ENCODE assay signal across 20 cellular contexts in the genomic region with DNA sequence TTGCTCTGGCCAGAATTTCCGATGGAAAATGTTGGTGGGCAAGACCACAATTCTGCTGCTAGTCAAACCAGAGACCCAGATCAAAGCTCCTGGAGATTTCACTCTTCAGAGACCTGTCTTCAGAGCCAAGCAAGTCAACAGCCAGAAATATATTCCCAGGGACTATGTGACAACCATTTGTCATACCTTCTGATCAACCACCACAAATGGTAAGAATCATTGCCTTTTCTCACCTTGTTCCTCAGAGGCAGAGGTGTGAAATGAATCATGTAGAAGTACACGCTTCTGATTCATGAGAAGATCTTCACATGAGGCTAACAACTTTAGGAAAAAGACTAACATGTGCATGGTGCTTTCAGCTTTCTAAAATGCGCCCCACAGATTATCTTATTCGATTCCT. TPM values are rescaled to one million over a fixed set of nuclear protein-coding genes. Genes with fewer than 3 reads are reported as not detected.
DNase-seq lines count a peak whose midpoint lies in the region; ATAC-seq, FAIRE-seq and TF ChIP-seq lines count a peak whose summit lies in the region.
"Had no signal": no experiment of that assay in that cellular context is flagged by ENCODE, and none has a peak within 500 bp of the region (broad histone marks: within the 10 kb centered on the region; RNA-seq: fewer than 3 reads in every experiment).

No MANE protein-coding gene starts in this region.

- no peak for TF ChIP-seq POLR2A in A549 (IDR thresholded peaks at IDR 0.05; ENCODE audit: low read length)

- H3K27ac Mint-ChIP-seq in activated CD8-positive, alpha-beta T cell treated with anti-CD3 and anti-CD28 coated beads for 36 hours: no peak overlapping the region
- no peak overlapping the region for H3K27ac Mint-ChIP-seq in activated CD8-positive, alpha-beta T cell treated with anti-CD3 and anti-CD28 coated beads, Interleukin-2, amount 10 ng/mL, durations not matched to agents 7 days and 5 days
- peak overlapping the region; percentile 36 for H3K27ac Mint-ChIP-seq in activated T-helper 1 cell treated with anti-CD3 and anti-CD28 coated beads, Interleukin-12 subunit alpha, Interleukin-12 subunit beta, Interleukin-2, Interleukin-4 antibody, amounts not matched to agents 30 ng/mL and 10 ng/mL and 1 ng/mL, durations not matched to agents 14 hours and 24 hours and 36 hours
- peak overlapping the region; percentile 34 to 77 for H3K27ac Mint-ChIP-seq in natural killer cell

- no peaks in the 10 kb centered on the region for H3K9me3 ChIP-seq in A549

- intact Hi-C loops in activated CD8-positive, alpha-beta T cell treated with anti-CD3 and anti-CD28 coated beads for 36 hours (cut with micrococcal nuclease): no loop called here
- intact Hi-C loops in activated T-helper 1 cell treated with anti-CD3 and anti-CD28 coated beads, Interleukin-12 subunit alpha, Interleukin-12 subunit beta, Interleukin-2, Interleukin-4 antibody, amounts not matched to agents 30 ng/mL and 10 ng/mL and 1 ng/mL, durations not matched to agents 14 hours and 24 hours and 36 hours (cut with micrococcal nuclease): no loop called here
- intact Hi-C loops in natural killer cell (cut with micrococcal nuclease): loop anchor here (5.0 kb wide), 1 partner anchor 56 kb away; the partner anchor contains the start of gene SUSD1

- no peaks in the 10 kb centered on the region for H3K27me3 Mint-ChIP-seq in activated CD8-positive, alpha-beta T cell treated with anti-CD3 and anti-CD28 coated beads for 36 hours
- no peaks in the 10 kb centered on the region for H3K27me3 Mint-ChIP-seq in activated CD8-positive, alpha-beta T cell treated with anti-CD3 and anti-CD28 coated beads, Interleukin-2, amount 10 ng/mL, durations not matched to agents 7 days and 5 days (ENCODE audit: low read depth)
- no peaks in the 10 kb centered on the region for H3K27me3 Mint-ChIP-seq in activated T-helper 1 cell treated with anti-CD3 and anti-CD28 coated beads, Interleukin-12 subunit alpha, Interleukin-12 subunit beta, Interleukin-2, Interleukin-4 antibody, amounts not matched to agents 30 ng/mL and 10 ng/mL and 1 ng/mL, durations not matched to agents 14 hours and 24 hours and 36 hours (ENCODE audit: insufficient read depth)
- no peaks in the 10 kb centered on the region for H3K27me3 Mint-ChIP-seq in natural killer cell (ENCODE audit: low read depth in 2 of 2)

- peak; percentile 91 for ATAC-seq in activated CD8-positive, alpha-beta T cell treated with anti-CD3 and anti-CD28 coated beads for 36 hours
- ATAC-seq in activated CD8-positive, alpha-beta T cell treated with anti-CD3 and anti-CD28 coated beads, Interleukin-2, amount 10 ng/mL, durations not matched to agents 7 days and 5 days: no peak
- ATAC-seq in A549: no peak
- ATAC-seq in natural killer cell: peak; percentile 50 to 88 (median 79)
- ATAC-seq in HG02852 (IDR thresholded peaks at IDR 0.05; ENCODE audit: unreplicated experiment): no peak
- ATAC-seq: PC-3 had no signal

- no peak overlapping the region for H3K4me3 Mint-ChIP-seq in activated CD8-positive, alpha-beta T cell treated with anti-CD3 and anti-CD28 coated beads for 36 hours
- H3K4me3 Mint-ChIP-seq in activated CD8-positive, alpha-beta T cell treated with anti-CD3 and anti-CD28 coated beads, Interleukin-2, amount 10 ng/mL, durations not matched to agents 7 days and 5 days: no peak overlapping the region
- no peak overlapping the region for H3K4me3 Mint-ChIP-seq in activated T-helper 1 cell treated with anti-CD3 and anti-CD28 coated beads, Interleukin-12 subunit alpha, Interleukin-12 subunit beta, Interleukin-2, Interleukin-4 antibody, amounts not matched to agents 30 ng/mL and 10 ng/mL and 1 ng/mL, durations not matched to agents 14 hours and 24 hours and 36 hours
- no peak overlapping the region for H3K4me3 Mint-ChIP-seq in natural killer cell

- POLR2A ChIA-PET in activated CD8-positive, alpha-beta T cell treated with anti-CD3 and anti-CD28 coated beads for 36 hours (lab: Charles Lee): no interaction called here
- POLR2A ChIA-PET in activated CD8-positive, alpha-beta T cell treated with anti-CD3 and anti-CD28 coated beads, Interleukin-2, amount 10 ng/mL, durations not matched to agents 7 days and 5 days (lab: Charles Lee): no interaction called here
- POLR2A ChIA-PET in A549 (lab: Yijun Ruan, JAX): interaction anchor here (3.7 kb wide), 1 partner anchor 212 kb away, joined by 22 read pairs; the partner anchor contains the start of gene PTBP3

- H3K4me2 ChIP-seq in A549: no peak overlapping the region

- CTCF ChIA-PET in activated CD8-positive, alpha-beta T cell treated with anti-CD3 and anti-CD28 coated beads for 36 hours (lab: Charles Lee): no interaction called here
- CTCF ChIA-PET in activated CD8-positive, alpha-beta T cell treated with anti-CD3 and anti-CD28 coated beads, Interleukin-2, amount 10 ng/mL, durations not matched to agents 7 days and 5 days (lab: Charles Lee): interaction anchor here (1.0 to 2.0 kb wide), 2 partner anchors 239 to 240 kb away, joined by 3 to 6 read pairs; no protein-coding TSS in a partner anchor
- CTCF ChIA-PET in A549 (lab: Yijun Ruan, JAX): interaction anchor here (1.3 to 1.6 kb wide), 4 partner anchors 9 to 204 kb away, joined by 4 to 8 read pairs (median 5); no protein-coding TSS in a partner anchor

- TF ChIP-seq RAD21 in A549 (conservative IDR thresholded peaks at IDR 0.05 in 1 of 2, IDR thresholded peaks at IDR 0.05 in 1 of 2): no peak

- peak; percentile 3 for DNase-seq in activated CD8-positive, alpha-beta T cell treated with anti-CD3 and anti-CD28 coated beads for 36 hours
- no peak for DNase-seq in activated CD8-positive, alpha-beta T cell treated with anti-CD3 and anti-CD28 coated beads, Interleukin-2, amount 10 ng/mL, durations not matched to agents 7 days and 5 days
- DNase-seq in A549 (ENCODE audit: low read depth in 1 of 2, low spot score in 1 of 2) (no peak), natural killer cell (no peak), NCI-H226 (no peak), GM03348 (ENCODE audit: low spot score) (no peak)
- DNase-seq in activated T-helper 1 cell treated with anti-CD3 and anti-CD28 coated beads, Interleukin-12 subunit alpha, Interleukin-12 subunit beta, Interleukin-2, Interleukin-4 antibody, amounts not matched to agents 30 ng/mL and 10 ng/mL and 1 ng/mL, durations not matched to agents 14 hours and 24 hours and 36 hours (ENCODE audit: low spot score): no peak
- DNase-seq: COR-L47, DMS153, GOT3, KBM-7, MV-4-11, NCI-H1417 treated with DMSO at 0.1 percent for 48 hours, NCI-H1930, NCI-H2171, NCI-H446 treated with DMSO at 0.1 percent for 48 hours, NCI-H774, PC-3 had no signal

- H3K27ac ChIP-seq in A549: peak overlapping the region; percentile 94 to 95; a peak in 5 of 6 replicates
- H3K27ac ChIP-seq: RWPE1 had no signal

- no peak for FAIRE-seq in A549 (lab: Jason Lieb, UNC)

- peaks cover 73% of the 10 kb centered on the region for H3K4me1 ChIP-seq in A549

- 94% methylated on average over 4 of the region's 4 CpGs for WGBS in A549 (ENCODE audit: missing lambda C conversion rate)

- peaks cover 7% of the 10 kb centered on the region for H3K4me1 Mint-ChIP-seq in activated CD8-positive, alpha-beta T cell treated with anti-CD3 and anti-CD28 coated beads for 36 hours (ENCODE audit: low read depth)
- H3K4me1 Mint-ChIP-seq in activated CD8-positive, alpha-beta T cell treated with anti-CD3 and anti-CD28 coated beads, Interleukin-2, amount 10 ng/mL, durations not matched to agents 7 days and 5 days (ENCODE audit: low read depth): no peaks in the 10 kb centered on the region
- peaks cover 11% of the 10 kb centered on the region for H3K4me1 Mint-ChIP-seq in activated T-helper 1 cell treated with anti-CD3 and anti-CD28 coated beads, Interleukin-12 subunit alpha, Interleukin-12 subunit beta, Interleukin-2, Interleukin-4 antibody, amounts not matched to agents 30 ng/mL and 10 ng/mL and 1 ng/mL, durations not matched to agents 14 hours and 24 hours and 36 hours (ENCODE audit: low read depth)
- peaks cover 24 to 34% of the 10 kb centered on the region in 2 donors for H3K4me1 Mint-ChIP-seq in natural killer cell

- no peaks in the 10 kb centered on the region for H3K9me3 Mint-ChIP-seq in activated CD8-positive, alpha-beta T cell treated with anti-CD3 and anti-CD28 coated beads for 36 hours
- H3K9me3 Mint-ChIP-seq in activated CD8-positive, alpha-beta T cell treated with anti-CD3 and anti-CD28 coated beads, Interleukin-2, amount 10 ng/mL, durations not matched to agents 7 days and 5 days (ENCODE audit: insufficient read depth): no peaks in the 10 kb centered on the region
- no peaks in the 10 kb centered on the region for H3K9me3 Mint-ChIP-seq in activated T-helper 1 cell treated with anti-CD3 and anti-CD28 coated beads, Interleukin-12 subunit alpha, Interleukin-12 subunit beta, Interleukin-2, Interleukin-4 antibody, amounts not matched to agents 30 ng/mL and 10 ng/mL and 1 ng/mL, durations not matched to agents 14 hours and 24 hours and 36 hours
- H3K9me3 Mint-ChIP-seq in natural killer cell: no peaks in the 10 kb centered on the region

- no peak for TF ChIP-seq EP300 in A549 (IDR thresholded peaks at IDR 0.05)

- H3K4me3 ChIP-seq in A549: no peak overlapping the region

- TF ChIP-seq CTCF in activated CD8-positive, alpha-beta T cell treated with anti-CD3 and anti-CD28 coated beads for 36 hours (IDR thresholded peaks at IDR 0.05): no peak
- TF ChIP-seq CTCF in A549 (IDR thresholded peaks at IDR 0.05) (no peak), natural killer cell (IDR thresholded peaks at IDR 0.05) (no peak)

- peaks cover 7% of the 10 kb centered on the region for H3K36me3 Mint-ChIP-seq in activated CD8-positive, alpha-beta T cell treated with anti-CD3 and anti-CD28 coated beads for 36 hours (ENCODE audit: low read depth)
- H3K36me3 Mint-ChIP-seq in activated CD8-positive, alpha-beta T cell treated with anti-CD3 and anti-CD28 coated beads, Interleukin-2, amount 10 ng/mL, durations not matched to agents 7 days and 5 days (ENCODE audit: low read depth): peaks cover 22% of the 10 kb centered on the region
- peaks cover 20% of the 10 kb centered on the region for H3K36me3 Mint-ChIP-seq in activated T-helper 1 cell treated with anti-CD3 and anti-CD28 coated beads, Interleukin-12 subunit alpha, Interleukin-12 subunit beta, Interleukin-2, Interleukin-4 antibody, amounts not matched to agents 30 ng/mL and 10 ng/mL and 1 ng/mL, durations not matched to agents 14 hours and 24 hours and 36 hours (ENCODE audit: low read depth)
- H3K36me3 Mint-ChIP-seq in natural killer cell: peaks cover 10% of the 10 kb centered on the region

RNA-seq across cellular contexts. Expression of gene SUSD1, which starts 53.5 kb away (rescaled TPM):
- total RNA-seq in activated CD8-positive, alpha-beta T cell treated with anti-CD3 and anti-CD28 coated beads for 36 hours: 1 to 10 TPM; 3.0 to 3.6 TPM
- 10 to 100 TPM; 15.2 to 17.9 TPM for total RNA-seq in activated CD8-positive, alpha-beta T cell treated with anti-CD3 and anti-CD28 coated beads, Interleukin-2, amount 10 ng/mL, durations not matched to agents 7 days and 5 days
- polyA plus RNA-seq in A549 (2011; rRNA removed) (18.6 and 21.7 TPM in 2 replicates), A549 (2017; fragmentation: RNase III; extraction: RNeasy Plus Mini Kit Qiagen cat#74134 plus additional on column Dnase treatment) (14.1 to 17.9 TPM (median 15.7 TPM) in 3 replicates)
- 6.3 and 7.3 TPM in 2 replicates for polyA plus RNA-seq in A549 (2012; cell fraction: cytosol; rRNA removed)
- 8.6 and 12.3 TPM in 2 replicates for polyA plus RNA-seq in A549 (2012; cell fraction: nucleus; rRNA removed)
- polyA minus RNA-seq in A549 (2011; rRNA and poly(A)+ RNA removed): 22.4 and 24.8 TPM in 2 replicates
- total RNA-seq in activated T-helper 1 cell treated with anti-CD3 and anti-CD28 coated beads, Interleukin-12 subunit alpha, Interleukin-12 subunit beta, Interleukin-2, Interleukin-4 antibody, amounts not matched to agents 30 ng/mL and 10 ng/mL and 1 ng/mL, durations not matched to agents 14 hours and 24 hours and 36 hours: 3.7 and 4.5 TPM in 2 replicates
- 10 to 100 TPM; 74.1 to 97.4 (median 86.9) TPM for total RNA-seq in natural killer cell

Comparison
In these comparisons a context has a peak if more than half of its experiments do, and no peak if none do; other contexts are left out.
1. ATAC-seq: peak in activated CD8-positive, alpha-beta T cell treated with anti-CD3 and anti-CD28 coated beads for 36 hours (single experiment) and natural killer cell (3 of 3); none in activated CD8-positive, alpha-beta T cell treated with anti-CD3 and anti-CD28 coated beads, Interleukin-2, amount 10 ng/mL, durations not matched to agents 7 days and 5 days (single experiment), A549 (0 of 2) and HG02852 (single experiment).
2. H3K27ac Mint-ChIP-seq: peak in activated T-helper 1 cell treated with anti-CD3 and anti-CD28 coated beads, Interleukin-12 subunit alpha, Interleukin-12 subunit beta, Interleukin-2, Interleukin-4 antibody, amounts not matched to agents 30 ng/mL and 10 ng/mL and 1 ng/mL, durations not matched to agents 14 hours and 24 hours and 36 hours (single experiment) and natural killer cell (2 of 2); none in activated CD8-positive, alpha-beta T cell treated with anti-CD3 and anti-CD28 coated beads for 36 hours (single experiment) and activated CD8-positive, alpha-beta T cell treated with anti-CD3 and anti-CD28 coated beads, Interleukin-2, amount 10 ng/mL, durations not matched to agents 7 days and 5 days (single experiment).